In genomic region chr14:55578511-55578910, GRCh38 we compare ENCODE assay signal across 8 cellular contexts. TPM values are rescaled to one million over a fixed set of nuclear protein-coding genes. Genes with fewer than 3 reads are reported as not detected.
A peak's percentile ranks its signal among the peaks of the same experiment; 100 is the strongest.
DNase-seq lines count a peak whose midpoint lies in the region; ATAC-seq and TF ChIP-seq lines count a peak whose summit lies in the region.

No MANE protein-coding gene starts in this region.

- H3K4me3 ChIP-seq in HCT116 (replicated peaks in 1 of 2; ENCODE audit: low read depth in 1 of 2, low read length in 2 of 2) (peak overlapping the region; percentile 54 to 89), PC-3 (ENCODE audit: low read length) (peak overlapping the region; percentile 71), epithelial cell of esophagus (ENCODE audit: low read length) (peak overlapping the region; percentile 77), skeletal muscle satellite cell (ENCODE audit: low read length) (peak overlapping the region; percentile 95)

- H3K36me3 ChIP-seq in HCT116 (ENCODE audit: control insufficient read depth in 1 of 2, insufficient read depth in 2 of 2, low read length in 2 of 2) (0 out of 4 replicates have a peak, but pooled peaks cover 0 to 11% of the 10 kb centered on the region in 2 experiments), PC-3 (ENCODE audit: low read depth, low read length) (no peaks in the 10 kb centered on the region), skeletal muscle satellite cell (ENCODE audit: insufficient read depth, low read length) (no peaks in the 10 kb centered on the region)

- H3K79me2 ChIP-seq in HCT116 (ENCODE audit: insufficient read depth, low read length) (peaks cover 44% of the 10 kb centered on the region), PC-3 (ENCODE audit: low read length) (peaks cover 49% of the 10 kb centered on the region)

- no peaks in the 10 kb centered on the region for H3F3A ChIP-seq in PC-3 (ENCODE audit: low read length, unreplicated experiment)

- H3K9ac ChIP-seq in HCT116 (ENCODE audit: low read length) (peak overlapping the region; percentile 88), PC-3 (ENCODE audit: low read length) (peak overlapping the region; percentile 83), skeletal muscle satellite cell (ENCODE audit: low read depth, low read length) (peak overlapping the region; percentile 92)

- RAD21 ChIA-PET in HCT116 (lab: Charles Lee; ENCODE audit: low non-redundant PET in 1 of 2, low total read pairs in 2 of 2, uncharacterized antibody in 2 of 2, unreplicated experiment in 2 of 2) = no interaction called here

- POLR2A ChIA-PET in HCT116 (lab: Charles Lee) = no interaction called here
- POLR2A ChIA-PET in PC-3 (lab: Charles Lee; ENCODE audit: unreplicated experiment) = no interaction called here

- no peak for TF ChIP-seq POLR2A in HCT116 (IDR thresholded peaks at IDR 0.05; ENCODE audit: borderline replicate concordance, extremely low read depth, insufficient read depth, insufficient read length)

- H4K20me1 ChIP-seq in HCT116 (ENCODE audit: insufficient read depth) (peaks cover 18% of the 10 kb centered on the region; the same call in 1 of the 2 replicates), PC-3 (ENCODE audit: low read length) (peaks cover 26% of the 10 kb centered on the region)

- H3K27me3 ChIP-seq in HCT116 (ENCODE audit: insufficient read depth, low read length) (no peaks in the 10 kb centered on the region), PC-3 (ENCODE audit: low read length) (no peaks in the 10 kb centered on the region), skeletal muscle satellite cell (ENCODE audit: control insufficient read depth, insufficient read depth, low read length) (no peaks in the 10 kb centered on the region)

- H3K9me2 ChIP-seq in HCT116 (ENCODE audit: insufficient read depth) (no peaks in the 10 kb centered on the region), PC-3 (replicated peaks; ENCODE audit: low read length) (no peaks in the 10 kb centered on the region)

- H3K4me1 ChIP-seq in HCT116 (ENCODE audit: control insufficient read depth in 1 of 2, insufficient read depth in 2 of 2, low read length in 2 of 2) (peaks cover 18 to 33% of the 10 kb centered on the region in 2 experiments), PC-3 (ENCODE audit: insufficient read depth, low read length) (peaks cover 45% of the 10 kb centered on the region), skeletal muscle satellite cell (ENCODE audit: control insufficient read depth, insufficient read depth, low read length) (peaks cover 31% of the 10 kb centered on the region)

- ATAC-seq in HCT116 (no peak), PC-3 (no peak), HG03432 (IDR thresholded peaks at IDR 0.05; ENCODE audit: unreplicated experiment) (no peak), HG02981 (IDR thresholded peaks at IDR 0.05; ENCODE audit: unreplicated experiment) (no peak)

- H3K27ac ChIP-seq in HCT116 (ENCODE audit: low read depth, low read length) = peak overlapping the region; percentile 87
- H3K27ac ChIP-seq in PC-3 (ENCODE audit: low read length) = no peak overlapping the region; the same call in 1 of the 2 replicates

- H3K4me2 ChIP-seq in HCT116 (ENCODE audit: low read length) (peak overlapping the region; percentile 81), PC-3 (ENCODE audit: low read length) (peak overlapping the region; percentile 87), skeletal muscle satellite cell (ENCODE audit: low read length) (peak overlapping the region; percentile 91)

- H2AFZ ChIP-seq in HCT116 (ENCODE audit: low read depth, low read length, poor library complexity, severe bottlenecking) (no peak overlapping the region), PC-3 (ENCODE audit: low read length) (peak overlapping the region; percentile 86)

- BruUV-seq in HCT116 (replicated peaks; lab: Mats Ljungman, UMichigan) = no TSS peak
- no TSS peak for BruUV-seq in PC-3 (replicated peaks; lab: Mats Ljungman, UMichigan)

- DNase-seq in HCT116 (ENCODE audit: low read depth, low spot score) (no peak), PC-3 (no peak), epithelial cell of esophagus (ENCODE audit: low read depth) (no peak), NCI-H1048 (lab: John Stamatoyannopoulos, UW) (no peak), GM19240 (ENCODE audit: insufficient read length, low spot score) (no peak)

- H3K9me3 ChIP-seq in HCT116 (ENCODE audit: control insufficient read depth in 1 of 2, insufficient read depth in 1 of 2, low read depth in 1 of 2, low read length in 2 of 2) (no peaks in the 10 kb centered on the region), PC-3 (ENCODE audit: low read length) (no peaks in the 10 kb centered on the region), skeletal muscle satellite cell (replicated peaks; ENCODE audit: low read length) (no peaks in the 10 kb centered on the region)

- TF ChIP-seq CTCF in HCT116 (IDR thresholded peaks at IDR 0.05 in 2 of 3, conservative IDR thresholded peaks at IDR 0.05 in 1 of 3; ENCODE audit: borderline replicate concordance in 1 of 3, insufficient read depth in 1 of 3, low read depth in 2 of 3, low read length in 2 of 3) = no peak
- no peak for TF ChIP-seq CTCF in PC-3 (conservative IDR thresholded peaks at IDR 0.05; ENCODE audit: low read depth, low read length)
- TF ChIP-seq CTCF in epithelial cell of esophagus (IDR thresholded peaks at IDR 0.05; ENCODE audit: insufficient read depth, low read depth, low read length, missing control alignments) = no peak

- CTCF ChIA-PET in HCT116 (lab: Charles Lee) = interaction anchor here (1.4 kb wide), 1 partner anchor 132 kb away, joined by 6 read pairs; no protein-coding TSS in a partner anchor
- CTCF ChIA-PET in PC-3 (lab: Charles Lee) = interaction anchor here (1.7 kb wide), 1 partner anchor 132 kb away, joined by 5 read pairs; no protein-coding TSS in a partner anchor

- TF ChIP-seq RAD21 in HCT116 (IDR thresholded peaks at IDR 0.05; ENCODE audit: low read depth) = no peak

- intact Hi-C loops in HCT116 (cut with micrococcal nuclease) = no loop called here
- intact Hi-C loops in PC-3 (cut with micrococcal nuclease) = no loop called here

TF ChIP-seq in HCT116, 20 proteins besides CTCF, POLR2A, EP300 and RAD21 (continues in another document):
- TF ChIP-seq FOSL1 (IDR thresholded peaks at IDR 0.05; ENCODE audit: low read depth) = no peak
- no peak for TF ChIP-seq CEBPB (IDR thresholded peaks at IDR 0.05; ENCODE audit: low read depth)
- TF ChIP-seq JUND (IDR thresholded peaks at IDR 0.05) = no peak
- TF ChIP-seq EZH2phosphoT487 (IDR thresholded peaks at IDR 0.05; ENCODE audit: borderline replicate concordance) = no peak
- no peak for TF ChIP-seq EGR1 (IDR thresholded peaks at IDR 0.05; ENCODE audit: low read depth)
- TF ChIP-seq, protein P1, sequence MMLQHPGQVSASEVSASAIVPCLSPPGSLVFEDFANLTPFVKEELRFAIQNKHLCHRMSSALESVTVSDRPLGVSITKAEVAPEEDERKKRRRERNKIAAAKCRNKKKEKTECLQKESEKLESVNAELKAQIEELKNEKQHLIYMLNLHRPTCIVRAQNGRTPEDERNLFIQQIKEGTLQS (IDR thresholded peaks at IDR 0.05) = no peak
- TF ChIP-seq CBX3 (IDR thresholded peaks at IDR 0.05; ENCODE audit: low read depth) = no peak
- TF ChIP-seq ZBTB33 (IDR thresholded peaks at IDR 0.05; ENCODE audit: extremely low read depth, insufficient replicate concordance, low read length) = no peak
- no peak for TF ChIP-seq ZFX (IDR thresholded peaks at IDR 0.05)
- no peak for TF ChIP-seq EZH2 (IDR thresholded peaks at IDR 0.05)
- no peak for TF ChIP-seq SRF (IDR thresholded peaks at IDR 0.05; ENCODE audit: low read depth)
- TF ChIP-seq MAX (IDR thresholded peaks at IDR 0.05) = no peak

RNA-seq across cellular contexts. Expression of gene KTN1, which starts 1.5 kb away (rescaled TPM):
- total RNA-seq in HCT116 (2021; ENCODE audit: unreplicated experiment) = 105 TPM
- 36.2 and 41.3 TPM in 2 replicates for polyA plus RNA-seq in HCT116 (2012)
- 249 and 251 TPM in 2 replicates for total RNA-seq in PC-3 (2014; rRNA removed)
- 102 and 134 TPM in 2 replicates for total RNA-seq in skeletal muscle satellite cell (2012; rRNA removed)
